Comparison of ENCODE assay signal across 27 cellular contexts in the genomic region with DNA sequence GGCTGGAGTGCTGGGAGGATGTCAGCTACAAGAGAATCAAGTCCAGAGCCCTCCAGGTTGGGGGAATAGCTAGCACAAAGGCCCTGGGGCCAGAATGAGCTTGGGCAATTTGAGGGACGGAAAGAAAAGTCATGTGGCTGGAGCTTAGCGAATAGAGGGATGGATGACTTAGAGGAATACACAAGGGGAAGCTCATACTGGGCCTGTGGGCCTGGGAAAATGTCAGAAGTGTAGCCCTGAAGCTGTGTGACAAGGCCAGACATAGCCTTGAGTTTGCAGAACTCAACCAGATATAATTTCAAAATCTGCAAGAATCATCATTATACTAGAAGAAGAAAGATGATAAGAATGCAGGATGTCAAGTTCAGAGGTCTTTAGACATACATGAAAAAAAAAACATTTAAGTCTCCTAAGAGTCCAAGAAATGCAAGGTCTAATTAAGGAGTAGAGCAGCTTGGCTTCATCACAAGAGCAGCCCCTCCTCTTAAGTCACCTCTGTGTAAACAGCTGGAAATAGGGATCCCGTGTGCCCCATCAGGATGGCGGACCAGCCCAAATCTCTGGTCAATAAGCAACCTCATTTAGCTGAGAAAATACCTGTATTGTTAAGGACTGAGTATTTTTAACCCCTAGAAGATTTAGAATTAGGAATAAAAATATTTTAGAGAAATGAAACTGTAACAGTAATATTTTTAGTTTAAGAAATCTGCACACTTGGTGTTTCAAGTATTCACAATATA.
"Had no signal": no experiment of that assay in that cellular context is flagged by ENCODE, and none has a peak within 500 bp of the region (broad histone marks: within the 10 kb centered on the region; RNA-seq: fewer than 3 reads in every experiment).

No MANE protein-coding gene starts in this region.

- H3K9me3 Mint-ChIP-seq: natural killer cell treated with Interleukin-12 subunit alpha and Interleukin-12 subunit beta and Interleukin-15 and Interleukin-18, amount 100 ng/mL, for 72 hours; nephron progenitor cell; neural crest cell; stimulated activated effector memory CD8-positive, alpha-beta T cell treated with anti-CD3 and anti-CD28 coated beads, Interleukin-12 subunit alpha, Interleukin-12 subunit beta, amount 100 ng/mL, for 72 hours; stimulated activated naive B cell treated with anti-CD40 and anti-IgM and Interleukin-4, amounts not matched to agents 10 μg/mL and 1 μg/mL and 100 μg/mL, for 72 hours; stimulated activated naive CD8-positive, alpha-beta T cell treated with anti-CD3 and anti-CD28 coated beads, Interleukin-15, Interleukin-2, amounts not matched to agents 100 ng/mL and 50 ng/mL, for 24 hours had no signal

- H3K4me1 Mint-ChIP-seq: nephron progenitor cell; stimulated activated effector memory CD8-positive, alpha-beta T cell treated with anti-CD3 and anti-CD28 coated beads, Interleukin-12 subunit alpha, Interleukin-12 subunit beta, amount 100 ng/mL, for 72 hours; stimulated activated naive B cell treated with anti-CD40 and anti-IgM and Interleukin-4, amounts not matched to agents 10 μg/mL and 1 μg/mL and 100 μg/mL, for 72 hours had no signal

- H3K27ac ChIP-seq: neutrophil, pancreas, prostate gland, right lobe of liver, sigmoid colon, stomach, thoracic aorta, thyroid gland, tibial nerve, upper lobe of left lung, vagina had no signal

- H3K4me1 ChIP-seq: pancreas, prostate gland, right lobe of liver, sigmoid colon, stomach, thyroid gland, tibial nerve, upper lobe of left lung, vagina had no signal

- H3K27ac Mint-ChIP-seq: natural killer cell treated with Interleukin-12 subunit alpha and Interleukin-12 subunit beta and Interleukin-15 and Interleukin-18, amount 100 ng/mL, for 72 hours; stimulated activated effector memory CD8-positive, alpha-beta T cell treated with anti-CD3 and anti-CD28 coated beads, Interleukin-12 subunit alpha, Interleukin-12 subunit beta, amount 100 ng/mL, for 72 hours; stimulated activated naive B cell treated with anti-CD40 and anti-IgM and Interleukin-4, amounts not matched to agents 10 μg/mL and 1 μg/mL and 100 μg/mL, for 72 hours; stimulated activated naive CD8-positive, alpha-beta T cell treated with anti-CD3 and anti-CD28 coated beads, Interleukin-15, Interleukin-2, amounts not matched to agents 100 ng/mL and 50 ng/mL, for 24 hours had no signal

- H3K4me3 ChIP-seq: pancreas, prostate gland, right lobe of liver, sigmoid colon, stomach, thoracic aorta, thyroid gland, tibial nerve, upper lobe of left lung, vagina had no signal

- H3K4me3 Mint-ChIP-seq: natural killer cell treated with Interleukin-12 subunit alpha and Interleukin-12 subunit beta and Interleukin-15 and Interleukin-18, amount 100 ng/mL, for 72 hours; nephron progenitor cell; neural crest cell; stimulated activated effector memory CD8-positive, alpha-beta T cell treated with anti-CD3 and anti-CD28 coated beads, Interleukin-12 subunit alpha, Interleukin-12 subunit beta, amount 100 ng/mL, for 72 hours; stimulated activated naive B cell treated with anti-CD40 and anti-IgM and Interleukin-4, amounts not matched to agents 10 μg/mL and 1 μg/mL and 100 μg/mL, for 72 hours; stimulated activated naive CD8-positive, alpha-beta T cell treated with anti-CD3 and anti-CD28 coated beads, Interleukin-15, Interleukin-2, amounts not matched to agents 100 ng/mL and 50 ng/mL, for 24 hours had no signal

- H3K36me3 Mint-ChIP-seq: natural killer cell treated with Interleukin-12 subunit alpha and Interleukin-12 subunit beta and Interleukin-15 and Interleukin-18, amount 100 ng/mL, for 72 hours; stimulated activated effector memory CD8-positive, alpha-beta T cell treated with anti-CD3 and anti-CD28 coated beads, Interleukin-12 subunit alpha, Interleukin-12 subunit beta, amount 100 ng/mL, for 72 hours; stimulated activated naive B cell treated with anti-CD40 and anti-IgM and Interleukin-4, amounts not matched to agents 10 μg/mL and 1 μg/mL and 100 μg/mL, for 72 hours had no signal

- H3K36me3 ChIP-seq: neutrophil, pancreas, prostate gland, right lobe of liver, sigmoid colon, stomach, thoracic aorta, thyroid gland, tibial nerve, upper lobe of left lung, vagina had no signal

- H3K9me3 ChIP-seq: neutrophil, pancreas, prostate gland, right lobe of liver, sigmoid colon, stomach, thoracic aorta, thyroid gland, tibial nerve, upper lobe of left lung, vagina had no signal

- DNase-seq: nephron progenitor cell; nucleus accumbens; pancreas; retina; right cardiac atrium; right lobe of liver; sigmoid colon; small intestine; stimulated activated CD4-positive, alpha-beta T cell treated with anti-CD3 and anti-CD28 coated beads, Interleukin-15, amount 100 ng/mL, for 24 hours; stimulated activated CD4-positive, alpha-beta T cell treated with anti-CD3 and anti-CD28 coated beads, Interleukin-2, amount 100 ng/mL, for 24 hours; stimulated activated CD4-positive, alpha-beta T cell treated with anti-CD3 and anti-CD28 coated beads, Interleukin-2, amount 100 ng/mL, for 48 hours; stimulated activated CD4-positive, alpha-beta T cell treated with anti-CD3 and anti-CD28 coated beads, Interleukin-4, amount 100 ng/mL, for 24 hours; stimulated activated naive B cell treated with anti-CD40 and anti-IgM and Interleukin-4, amounts not matched to agents 10 μg/mL and 1 μg/mL and 100 μg/mL, for 72 hours; stimulated activated naive CD4-positive, alpha-beta T cell treated with Interleukin-2 at 50 U/mL for 16 hours; stomach; thyroid gland; trophoblast cell; upper lobe of left lung had no signal

- H3K27me3 ChIP-seq: pancreas, right lobe of liver, sigmoid colon, stomach, thyroid gland, tibial nerve, upper lobe of left lung, vagina had no signal
